Comparison of ENCODE assay signal across 4 cellular contexts in the genomic region with DNA sequence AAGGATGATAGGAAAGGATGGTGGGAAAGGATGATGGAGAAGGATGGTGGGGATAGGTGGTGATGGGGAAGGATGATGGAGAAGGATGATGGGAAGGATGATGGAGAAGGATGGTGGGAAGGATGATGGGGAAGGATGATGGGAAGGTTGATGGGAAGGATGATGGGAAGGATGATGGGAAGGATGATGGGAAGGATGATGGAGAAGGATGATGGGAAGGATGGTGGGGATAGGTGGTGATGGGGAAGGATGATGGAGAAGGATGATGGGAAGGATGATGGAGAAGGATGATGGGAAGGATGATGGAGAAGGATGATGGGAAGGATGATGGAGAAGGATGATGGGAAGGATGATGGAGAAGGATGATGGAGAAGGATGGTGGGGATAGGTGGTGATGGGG. TPM values are rescaled to one million over a fixed set of nuclear protein-coding genes. Genes with fewer than 3 reads are reported as not detected.
"Had no signal": no experiment of that assay in that cellular context is flagged by ENCODE, and none has a peak within 500 bp of the region (broad histone marks: within the 10 kb centered on the region; RNA-seq: fewer than 3 reads in every experiment).

No MANE protein-coding gene starts in this region.

RNA-seq across cellular contexts. Expression of gene C2CD4C, which starts 15.4 kb away (rescaled TPM):
- total RNA-seq: activated CD8-positive, alpha-beta memory T cell treated with anti-CD3 and anti-CD28 coated beads for 36 hours; HepG2; T-helper 1 cell treated with Interleukin-12 subunit alpha and Interleukin-12 subunit beta and Interleukin-4 antibody, amounts not matched to agents 30 ng/mL and 1 ng/mL, for 36 hours had no signal
- polyA plus RNA-seq: HepG2 had no signal

RNA-seq across cellular contexts. Expression of gene MIER2, which starts 49.0 kb away (rescaled TPM):
- total RNA-seq: PC-3 had no signal
